In the genomic region with DNA sequence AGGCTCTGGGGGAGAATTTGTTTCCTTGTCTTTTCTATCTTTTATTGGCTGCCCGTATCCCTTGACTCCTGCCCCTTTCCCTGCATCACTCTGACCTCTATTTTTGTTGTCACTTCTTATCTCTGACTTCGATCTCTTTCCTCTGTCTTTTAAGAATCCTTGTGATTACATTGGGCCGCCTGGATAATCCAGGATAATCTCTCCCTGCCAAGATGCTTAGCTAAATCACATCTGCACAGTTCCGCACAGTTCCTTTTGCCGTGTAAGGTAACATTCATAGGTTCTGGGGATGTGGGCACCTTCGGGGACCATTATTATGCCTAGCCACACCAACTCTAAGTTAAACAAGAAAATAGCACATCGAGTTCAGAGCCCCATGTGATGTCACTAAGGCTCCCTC, we compare ENCODE assay signal across 26 cellular contexts.
"Had no signal": no experiment of that assay in that cellular context is flagged by ENCODE, and none has a peak within 500 bp of the region (broad histone marks: within the 10 kb centered on the region; RNA-seq: fewer than 3 reads in every experiment).

No MANE protein-coding gene starts in this region.

- FAIRE-seq: endothelial cell of umbilical vein, kidney had no signal

- ATAC-seq: foreskin keratinocyte; gastroesophageal sphincter; heart left ventricle; left lobe of liver; mucosa of descending colon; natural killer cell treated with Interleukin-12 subunit alpha and Interleukin-12 subunit beta and Interleukin-15 and Interleukin-18, amount 100 ng/mL, for 72 hours; psoas muscle; right cardiac atrium; stimulated activated naive B cell treated with anti-CD40 and anti-IgM and Interleukin-4, amounts not matched to agents 10 μg/mL and 1 μg/mL and 100 μg/mL, for 72 hours; stimulated activated naive CD8-positive, alpha-beta T cell treated with anti-CD3 and anti-CD28 coated beads, Interleukin-15, amount 100 ng/mL, for 72 hours; upper lobe of right lung had no signal

- H3K4me3 ChIP-seq: esophagus muscularis mucosa, gastroesophageal sphincter, heart left ventricle, hepatocyte, lung, mucosa of descending colon, psoas muscle, sigmoid colon, suprapubic skin, transverse colon, upper lobe of right lung, uterus had no signal

- H3K27me3 Mint-ChIP-seq: memory B cell; naive B cell; natural killer cell treated with Interleukin-12 subunit alpha and Interleukin-12 subunit beta and Interleukin-15 and Interleukin-18, amount 100 ng/mL, for 72 hours had no signal

- H3K4me1 Mint-ChIP-seq: memory B cell; mesothelial cell of epicardium; naive B cell; stimulated activated naive B cell treated with anti-CD40 and anti-IgM and Interleukin-4, amounts not matched to agents 10 μg/mL and 1 μg/mL and 100 μg/mL, for 72 hours; stimulated activated naive CD8-positive, alpha-beta T cell treated with anti-CD3 and anti-CD28 coated beads, Interleukin-15, amount 100 ng/mL, for 72 hours had no signal

- H3K4me1 ChIP-seq: esophagus muscularis mucosa, foreskin keratinocyte, gastroesophageal sphincter, heart left ventricle, psoas muscle, sigmoid colon, suprapubic skin, transverse colon, upper lobe of right lung, uterus had no signal

- H3K27ac Mint-ChIP-seq: memory B cell; mesothelial cell of epicardium; naive B cell; natural killer cell treated with Interleukin-12 subunit alpha and Interleukin-12 subunit beta and Interleukin-15 and Interleukin-18, amount 100 ng/mL, for 72 hours; stimulated activated naive B cell treated with anti-CD40 and anti-IgM and Interleukin-4, amounts not matched to agents 10 μg/mL and 1 μg/mL and 100 μg/mL, for 72 hours; stimulated activated naive CD8-positive, alpha-beta T cell treated with anti-CD3 and anti-CD28 coated beads, Interleukin-15, amount 100 ng/mL, for 72 hours had no signal

- H3K9me3 ChIP-seq: esophagus muscularis mucosa, mucosa of descending colon, psoas muscle, sigmoid colon, transverse colon, upper lobe of right lung, uterus had no signal

- H3K27me3 ChIP-seq: esophagus muscularis mucosa, foreskin keratinocyte, gastroesophageal sphincter, heart left ventricle, hepatocyte, sigmoid colon, suprapubic skin, transverse colon, upper lobe of right lung, uterus had no signal

- H3K27ac ChIP-seq: esophagus muscularis mucosa, foreskin keratinocyte, gastroesophageal sphincter, heart left ventricle, hepatocyte, psoas muscle, sigmoid colon, suprapubic skin, transverse colon, upper lobe of right lung, uterus had no signal

- DNase-seq: cortex of kidney; effector memory CD4-positive, alpha-beta T cell; foreskin keratinocyte; heart left ventricle; kidney; mucosa of descending colon; naive B cell; nucleus accumbens; psoas muscle; right cardiac atrium; sigmoid colon; stimulated activated naive B cell treated with anti-CD40 and anti-IgM and Interleukin-4, amounts not matched to agents 10 μg/mL and 1 μg/mL and 100 μg/mL, for 72 hours; stimulated activated naive CD8-positive, alpha-beta T cell treated with anti-CD3 and anti-CD28 coated beads, Interleukin-15, amount 100 ng/mL, for 72 hours; transverse colon; upper lobe of right lung; uterus had no signal

- H3K4me3 Mint-ChIP-seq: memory B cell; mesothelial cell of epicardium; naive B cell; natural killer cell treated with Interleukin-12 subunit alpha and Interleukin-12 subunit beta and Interleukin-15 and Interleukin-18, amount 100 ng/mL, for 72 hours; stimulated activated naive B cell treated with anti-CD40 and anti-IgM and Interleukin-4, amounts not matched to agents 10 μg/mL and 1 μg/mL and 100 μg/mL, for 72 hours; stimulated activated naive CD8-positive, alpha-beta T cell treated with anti-CD3 and anti-CD28 coated beads, Interleukin-15, amount 100 ng/mL, for 72 hours had no signal

- H3K36me3 Mint-ChIP-seq: memory B cell; mesothelial cell of epicardium; naive B cell; stimulated activated naive B cell treated with anti-CD40 and anti-IgM and Interleukin-4, amounts not matched to agents 10 μg/mL and 1 μg/mL and 100 μg/mL, for 72 hours had no signal

- H3K36me3 ChIP-seq: esophagus muscularis mucosa, gastroesophageal sphincter, heart left ventricle, sigmoid colon, suprapubic skin, transverse colon, upper lobe of right lung, uterus had no signal
